23 cellular contexts compared by ENCODE assay signal in the genomic region with DNA sequence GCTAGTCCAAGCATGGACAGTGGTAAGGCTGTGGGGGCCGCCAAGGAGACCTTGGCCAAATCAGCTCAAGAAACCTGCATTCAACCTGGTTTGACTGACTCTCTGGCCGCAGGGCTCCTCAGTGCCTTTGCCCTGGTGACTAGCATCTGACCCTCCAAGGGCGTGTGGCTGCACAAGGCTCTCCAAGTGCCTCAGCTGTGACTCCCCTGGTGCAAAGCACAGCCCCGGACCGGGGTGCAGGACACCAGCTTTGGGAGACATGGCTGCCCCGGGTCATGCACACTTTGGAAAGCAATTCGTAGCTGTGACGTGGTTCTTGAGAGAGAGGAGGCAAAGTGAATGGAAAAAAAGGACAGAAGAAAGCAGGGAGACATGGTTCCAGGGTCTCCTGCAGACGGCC.
"Had no signal": no experiment of that assay in that cellular context is flagged by ENCODE, and none has a peak within 500 bp of the region (broad histone marks: within the 10 kb centered on the region; RNA-seq: fewer than 3 reads in every experiment).

No MANE protein-coding gene starts in this region.

- H3K36me3 ChIP-seq: gastrocnemius medialis, heart right ventricle, left lung, prostate gland, sigmoid colon, spleen, tibial artery, upper lobe of left lung, uterus had no signal

- H3K9me3 ChIP-seq: gastrocnemius medialis, prostate gland, sigmoid colon, testis, tibial artery, upper lobe of left lung, uterus had no signal

- H3K27me3 ChIP-seq: gastrocnemius medialis, sigmoid colon, testis, tibial artery, upper lobe of left lung, uterus had no signal

- FAIRE-seq: islet of Langerhans had no signal

- H3K4me1 ChIP-seq: gastrocnemius medialis, heart right ventricle, left lung, prostate gland, sigmoid colon, spleen, testis, tibial artery, upper lobe of left lung, uterus had no signal

- DNase-seq: cerebellar nuclear complex; dorsolateral prefrontal cortex; effector CD4-positive, alpha-beta T cell; foreskin fibroblast; gastrocnemius medialis; heart right ventricle; hippocampal formation; left cardiac atrium; left lung; mammary epithelial cell; naive B cell; right cardiac atrium; sigmoid colon; spleen; stimulated activated CD4-positive, alpha-beta T cell treated with anti-CD3 and anti-CD28 coated beads, Interleukin-4, amount 100 ng/mL, for 4 hours; stimulated activated naive CD8-positive, alpha-beta T cell treated with anti-CD3 and anti-CD28 coated beads, Interleukin-15, Interleukin-2, amounts not matched to agents 100 U/mL and 50 U/mL, for 24 hours; substantia nigra; testis; uterus had no signal

- H3K27ac ChIP-seq: dorsolateral prefrontal cortex, gastrocnemius medialis, heart right ventricle, left lung, prostate gland, sigmoid colon, spleen, testis, tibial artery, upper lobe of left lung, uterus had no signal

- H3K4me3 ChIP-seq: dorsolateral prefrontal cortex, gastrocnemius medialis, heart right ventricle, left lung, prostate gland, sigmoid colon, spleen, testis, tibial artery, upper lobe of left lung, uterus had no signal
